Comparison of ENCODE assay signal across 1 cellular context in the genomic region with DNA sequence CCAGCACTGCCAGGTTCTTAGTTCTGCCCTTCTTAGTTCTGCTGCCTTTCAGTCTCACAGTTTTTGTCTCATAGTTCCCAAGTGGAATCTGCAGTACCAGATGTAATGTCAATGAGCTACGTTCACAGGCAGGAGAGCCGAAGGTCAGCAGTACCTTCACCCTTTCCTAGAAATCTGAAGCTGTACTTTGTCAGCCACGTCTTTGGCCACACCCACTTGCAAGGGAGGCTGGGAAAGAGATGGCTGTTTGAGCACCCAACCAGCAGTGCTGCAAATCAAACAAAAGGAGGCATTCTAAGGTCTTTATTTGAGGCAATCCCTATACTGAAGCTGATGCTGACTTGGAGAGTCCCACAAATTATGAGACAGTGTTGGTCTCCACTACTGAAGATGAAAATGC.
TF ChIP-seq lines count a peak whose summit lies in the region.

No MANE protein-coding gene starts in this region.

TF ChIP-seq in HCT116, 20 proteins besides CTCF, POLR2A, EP300 and RAD21:
- TF ChIP-seq, protein P1, sequence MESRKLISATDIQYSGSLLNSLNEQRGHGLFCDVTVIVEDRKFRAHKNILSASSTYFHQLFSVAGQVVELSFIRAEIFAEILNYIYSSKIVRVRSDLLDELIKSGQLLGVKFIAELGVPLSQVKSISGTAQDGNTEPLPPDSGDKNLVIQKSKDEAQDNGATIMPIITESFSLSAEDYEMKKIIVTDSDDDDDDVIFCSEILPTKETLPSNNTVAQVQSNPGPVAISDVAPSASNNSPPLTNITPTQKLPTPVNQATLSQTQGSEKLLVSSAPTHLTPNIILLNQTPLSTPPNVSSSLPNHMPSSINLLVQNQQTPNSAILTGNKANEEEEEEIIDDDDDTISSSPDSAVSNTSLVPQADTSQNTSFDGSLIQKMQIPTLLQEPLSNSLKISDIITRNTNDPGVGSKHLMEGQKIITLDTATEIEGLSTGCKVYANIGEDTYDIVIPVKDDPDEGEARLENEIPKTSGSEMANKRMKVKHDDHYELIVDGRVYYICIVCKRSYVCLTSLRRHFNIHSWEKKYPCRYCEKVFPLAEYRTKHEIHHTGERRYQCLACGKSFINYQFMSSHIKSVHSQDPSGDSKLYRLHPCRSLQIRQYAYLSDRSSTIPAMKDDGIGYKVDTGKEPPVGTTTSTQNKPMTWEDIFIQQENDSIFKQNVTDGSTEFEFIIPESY (IDR thresholded peaks at IDR 0.05; ENCODE audit: extremely low read depth, insufficient replicate concordance, low read length): no peak
- TF ChIP-seq TCF7L2 (IDR thresholded peaks at IDR 0.05; ENCODE audit: borderline replicate concordance, extremely low read depth, insufficient read depth, insufficient read length): no peak
- no peak for TF ChIP-seq ZNF274 (IDR thresholded peaks at IDR 0.05; ENCODE audit: low read depth, low read length)
- no peak for TF ChIP-seq ELF1 (IDR thresholded peaks at IDR 0.05; ENCODE audit: borderline replicate concordance, low read depth)
- no peak for TF ChIP-seq EZH2phosphoT487 (IDR thresholded peaks at IDR 0.05; ENCODE audit: borderline replicate concordance)
- TF ChIP-seq, protein P2, sequence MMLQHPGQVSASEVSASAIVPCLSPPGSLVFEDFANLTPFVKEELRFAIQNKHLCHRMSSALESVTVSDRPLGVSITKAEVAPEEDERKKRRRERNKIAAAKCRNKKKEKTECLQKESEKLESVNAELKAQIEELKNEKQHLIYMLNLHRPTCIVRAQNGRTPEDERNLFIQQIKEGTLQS (IDR thresholded peaks at IDR 0.05): no peak
- TF ChIP-seq SRF (IDR thresholded peaks at IDR 0.05; ENCODE audit: low read depth): no peak
- TF ChIP-seq, protein P3, sequence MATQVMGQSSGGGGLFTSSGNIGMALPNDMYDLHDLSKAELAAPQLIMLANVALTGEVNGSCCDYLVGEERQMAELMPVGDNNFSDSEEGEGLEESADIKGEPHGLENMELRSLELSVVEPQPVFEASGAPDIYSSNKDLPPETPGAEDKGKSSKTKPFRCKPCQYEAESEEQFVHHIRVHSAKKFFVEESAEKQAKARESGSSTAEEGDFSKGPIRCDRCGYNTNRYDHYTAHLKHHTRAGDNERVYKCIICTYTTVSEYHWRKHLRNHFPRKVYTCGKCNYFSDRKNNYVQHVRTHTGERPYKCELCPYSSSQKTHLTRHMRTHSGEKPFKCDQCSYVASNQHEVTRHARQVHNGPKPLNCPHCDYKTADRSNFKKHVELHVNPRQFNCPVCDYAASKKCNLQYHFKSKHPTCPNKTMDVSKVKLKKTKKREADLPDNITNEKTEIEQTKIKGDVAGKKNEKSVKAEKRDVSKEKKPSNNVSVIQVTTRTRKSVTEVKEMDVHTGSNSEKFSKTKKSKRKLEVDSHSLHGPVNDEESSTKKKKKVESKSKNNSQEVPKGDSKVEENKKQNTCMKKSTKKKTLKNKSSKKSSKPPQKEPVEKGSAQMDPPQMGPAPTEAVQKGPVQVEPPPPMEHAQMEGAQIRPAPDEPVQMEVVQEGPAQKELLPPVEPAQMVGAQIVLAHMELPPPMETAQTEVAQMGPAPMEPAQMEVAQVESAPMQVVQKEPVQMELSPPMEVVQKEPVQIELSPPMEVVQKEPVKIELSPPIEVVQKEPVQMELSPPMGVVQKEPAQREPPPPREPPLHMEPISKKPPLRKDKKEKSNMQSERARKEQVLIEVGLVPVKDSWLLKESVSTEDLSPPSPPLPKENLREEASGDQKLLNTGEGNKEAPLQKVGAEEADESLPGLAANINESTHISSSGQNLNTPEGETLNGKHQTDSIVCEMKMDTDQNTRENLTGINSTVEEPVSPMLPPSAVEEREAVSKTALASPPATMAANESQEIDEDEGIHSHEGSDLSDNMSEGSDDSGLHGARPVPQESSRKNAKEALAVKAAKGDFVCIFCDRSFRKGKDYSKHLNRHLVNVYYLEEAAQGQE (IDR thresholded peaks at IDR 0.05; ENCODE audit: low read depth): no peak
- TF ChIP-seq MAX (IDR thresholded peaks at IDR 0.05): no peak
- no peak for TF ChIP-seq POLR2AphosphoS5 (IDR thresholded peaks at IDR 0.05; ENCODE audit: low read depth, low read length)
- no peak for TF ChIP-seq ZFX (IDR thresholded peaks at IDR 0.05)
- TF ChIP-seq EZH2 (IDR thresholded peaks at IDR 0.05): no peak
- no peak for TF ChIP-seq JUND (IDR thresholded peaks at IDR 0.05)
